ENCODE assay signal across 14 cellular contexts in genomic region chr9:92600742-92601261, GRCh38.
DNase-seq lines count a peak whose midpoint lies in the region; ATAC-seq and TF ChIP-seq lines count a peak whose summit lies in the region.
"Had no signal": no experiment of that assay in that cellular context is flagged by ENCODE, and none has a peak within 500 bp of the region (broad histone marks: within the 10 kb centered on the region; RNA-seq: fewer than 3 reads in every experiment).

No MANE protein-coding gene starts in this region.

- no peaks in the 10 kb centered on the region for H3K27me3 Mint-ChIP-seq in activated T-cell treated with anti-CD3 and anti-CD28 coated beads, Interleukin-2, amount 50 U/mL, for 4 hours (ENCODE audit: low read depth)

- intact Hi-C loops in body of pancreas (cut with DNase I) = no loop called here

- H3K9me3 ChIP-seq in body of pancreas = peaks cover 0 to 3% (median 0%) of the 10 kb centered on the region in 3 donors
- H3K9me3 ChIP-seq: thyroid gland had no signal

- ATAC-seq in body of pancreas = peak; percentile 56
- no peak for ATAC-seq in activated T-cell treated with anti-CD3 and anti-CD28 coated beads, Interleukin-2, amount 50 U/mL, for 4 hours

- H3K36me3 ChIP-seq in body of pancreas (replicated peaks in 1 of 2; ENCODE audit: insufficient read depth in 1 of 2, low read depth in 2 of 2) (no peaks in the 10 kb centered on the region), rectal smooth muscle tissue (ENCODE audit: control insufficient read depth, insufficient read depth, low read length) (no peaks in the 10 kb centered on the region)
- H3K36me3 ChIP-seq: thyroid gland had no signal

- 56 to 79% methylated on average over 9 of the region's 9 CpGs for WGBS in body of pancreas, 2 donors

- no peak overlapping the region for H3K9ac ChIP-seq in rectal smooth muscle tissue (ENCODE audit: low read length)

- no peaks in the 10 kb centered on the region for H3K4me1 Mint-ChIP-seq in activated T-cell treated with anti-CD3 and anti-CD28 coated beads, Interleukin-2, amount 50 U/mL, for 4 hours (ENCODE audit: low read depth)

- H3K4me1 ChIP-seq in body of pancreas (no peaks in the 10 kb centered on the region), rectal smooth muscle tissue (ENCODE audit: control insufficient read depth, insufficient read depth, low read length) (peaks cover 18% of the 10 kb centered on the region)
- H3K4me1 ChIP-seq: thyroid gland had no signal

- in situ Hi-C loops in KBM-7 (cut with MboI; ENCODE audit: low pct_unique_long_range_greater_than_20kb, low sequenced_read_pairs) = loop anchor here (25.0 kb wide), 1 partner anchor 264 kb away; the partner anchor contains the start of genes CENPP and NOL8

- H3K36me3 Mint-ChIP-seq in activated T-cell treated with anti-CD3 and anti-CD28 coated beads, Interleukin-2, amount 50 U/mL, for 4 hours (ENCODE audit: insufficient read depth) = peaks cover 9% of the 10 kb centered on the region

- H3K9me3 Mint-ChIP-seq in activated T-cell treated with anti-CD3 and anti-CD28 coated beads, Interleukin-2, amount 50 U/mL, for 4 hours = peaks cover 12% of the 10 kb centered on the region

- TF ChIP-seq CTCF in AG10803 (conservative IDR thresholded peaks at IDR 0.05; ENCODE audit: low read length) (no peak), body of pancreas (IDR thresholded peaks at IDR 0.05) (no peak)

- H3K27ac ChIP-seq in body of pancreas (peak overlapping the region in 2 of 4 donors; percentile 29 to 47), rectal smooth muscle tissue (ENCODE audit: low read depth, low read length) (peak overlapping the region; percentile 68)
- H3K27ac ChIP-seq: epithelial cell of prostate, VCaP had no signal

- no peaks in the 10 kb centered on the region for H3K27me3 ChIP-seq in body of pancreas
- no peaks in the 10 kb centered on the region for H3K27me3 ChIP-seq in rectal smooth muscle tissue (ENCODE audit: control insufficient read depth, insufficient read depth, low read length)
- H3K27me3 ChIP-seq: thyroid gland had no signal

- TF ChIP-seq POLR2A in body of pancreas (IDR thresholded peaks at IDR 0.05) = no peak

- H3K4me3 ChIP-seq in AG10803 (ENCODE audit: low read length) = peak overlapping the region; percentile 8; the same call in 1 of the 2 replicates
- H3K4me3 ChIP-seq in body of pancreas = no peak overlapping the region
- H3K4me3 ChIP-seq in rectal smooth muscle tissue (ENCODE audit: low read length) = no peak overlapping the region
- H3K4me3 ChIP-seq: thyroid gland had no signal

- DNase-seq in AG10803 (ENCODE audit: low read depth) (peak; percentile 85), body of pancreas (no peak), hepatic stellate cell (ENCODE audit: low spot score) (peak; percentile 76), KBM-7 (no peak), hippocampal formation (lab: John Stamatoyannopoulos, UW) (no peak), NCI-H146 (lab: John Stamatoyannopoulos, UW) (no peak)
- no peak for DNase-seq in activated T-cell treated with anti-CD3 and anti-CD28 coated beads, Interleukin-2, amount 50 U/mL, for 4 hours
- DNase-seq: activated naive CD4-positive, alpha-beta T cell; NCI-H187; OCI-M1; thyroid gland had no signal

- no peak overlapping the region for H3K4me3 Mint-ChIP-seq in activated T-cell treated with anti-CD3 and anti-CD28 coated beads, Interleukin-2, amount 50 U/mL, for 4 hours

Comparison
In these comparisons a context has a peak if more than half of its experiments do, and no peak if none do; other contexts are left out.
1. DNase-seq: peak in AG10803 (single experiment) and hepatic stellate cell (single experiment); none in body of pancreas (0 of 4), KBM-7 (single experiment), activated T-cell treated with anti-CD3 and anti-CD28 coated beads, Interleukin-2, amount 50 U/mL, for 4 hours (single experiment), hippocampal formation (0 of 2) and NCI-H146 (single experiment).